In genomic region chr4:185106353-185106752, GRCh38 we compare ENCODE assay signal across 19 cellular contexts. TPM values are rescaled to one million over a fixed set of nuclear protein-coding genes. Genes with fewer than 3 reads are reported as not detected.
DNase-seq lines count a peak whose midpoint lies in the region; ATAC-seq, FAIRE-seq and TF ChIP-seq lines count a peak whose summit lies in the region.
"Had no signal": no experiment of that assay in that cellular context is flagged by ENCODE, and none has a peak within 500 bp of the region (broad histone marks: within the 10 kb centered on the region; RNA-seq: fewer than 3 reads in every experiment).

No MANE protein-coding gene starts in this region.

- H4K20me1 ChIP-seq in HCT116 (ENCODE audit: insufficient read depth) (no peaks in the 10 kb centered on the region), K562 (replicated peaks; ENCODE audit: control insufficient read depth, insufficient read depth, low read length) (no peaks in the 10 kb centered on the region)

- no peaks in the 10 kb centered on the region for H3K79me2 ChIP-seq in HCT116 (ENCODE audit: insufficient read depth, low read length)
- H3K79me2 ChIP-seq in K562 (ENCODE audit: control insufficient read depth, insufficient read depth, low read length) = no peaks in the 10 kb centered on the region

- TF ChIP-seq RAD21 in HCT116 (IDR thresholded peaks at IDR 0.05; ENCODE audit: low read depth) (no peak), K562 (CRISPR knock-in tag; conservative IDR thresholded peaks at IDR 0.05 in 1 of 2, IDR thresholded peaks at IDR 0.05 in 1 of 2) (no peak)

- H3K36me3 ChIP-seq in HCT116 (ENCODE audit: control insufficient read depth in 1 of 2, insufficient read depth in 2 of 2, low read length in 2 of 2) (no peaks in the 10 kb centered on the region), K562 (ENCODE audit: control insufficient read depth, insufficient read depth, low read length) (no peaks in the 10 kb centered on the region), kidney (ENCODE audit: control insufficient read depth in 1 of 2, insufficient read depth in 2 of 2, low read length in 2 of 2) (no peaks in the 10 kb centered on the region)

- in situ Hi-C loops in K562 (cut with MboI) = no loop called here

- WGBS in K562 (ENCODE audit: insufficient coverage, low coverage, missing lambda C conversion rate) = 13% methylated on average over 3 of the region's 3 CpGs

- intact Hi-C loops in HCT116 (cut with micrococcal nuclease) (no loop called here), K562 (cut with micrococcal nuclease) (no loop called here), kidney (cut with DNase I) (no loop called here)

- no peaks in the 10 kb centered on the region for H3K9me2 ChIP-seq in HCT116 (ENCODE audit: insufficient read depth)

- TF ChIP-seq CTCF in HCT116 (IDR thresholded peaks at IDR 0.05 in 2 of 3, conservative IDR thresholded peaks at IDR 0.05 in 1 of 3; ENCODE audit: borderline replicate concordance in 1 of 3, insufficient read depth in 1 of 3, low read depth in 2 of 3, low read length in 2 of 3) = no peak
- no peak for TF ChIP-seq CTCF in K562 (IDR thresholded peaks at IDR 0.05 in 2 of 3, conservative IDR thresholded peaks at IDR 0.05 in 1 of 3; ENCODE audit: insufficient read depth in 2 of 3, low read depth in 1 of 3, low read length in 3 of 3)
- no peak for TF ChIP-seq CTCF in kidney (IDR thresholded peaks at IDR 0.05; ENCODE audit: borderline replicate concordance, extremely low read depth, insufficient read depth)

- BruUV-seq in HCT116 (replicated peaks; lab: Mats Ljungman, UMichigan) (no TSS peak), K562 (replicated peaks; lab: Mats Ljungman, UMichigan) (no TSS peak)

- no peak for DNase-seq in HCT116 (ENCODE audit: low read depth, low spot score)
- no peak for DNase-seq in K562 (ENCODE audit: extremely low read depth in 1 of 4, low spot score in 3 of 4)
- no peak for DNase-seq in kidney
- DNase-seq in AG08395 (ENCODE audit: low spot score) = no peak
- DNase-seq: ACHN; AML-193; CD4-positive, alpha-beta memory T cell; DMS153; DND-41; EL; HCEC 1CT; HFFc6; KG1 had no signal

- no peak for ATAC-seq in HCT116
- peak; percentile 52; the same call in 1 of the 3 replicates for ATAC-seq in K562
- ATAC-seq in SK-N-SH treated with all-trans-retinoic acid at 6 μM for 48 hours = no peak
- no peak for ATAC-seq in activated CD4-positive, CD25-positive, alpha-beta regulatory T cell treated with anti-CD3 and anti-CD28 coated beads, Interleukin-2, amount 50 U/mL, for 24 hours
- ATAC-seq: GM12878 had no signal

- H3K9ac ChIP-seq in HCT116 (ENCODE audit: low read length) (no peak overlapping the region), K562 (ENCODE audit: insufficient read depth in 1 of 2, low read depth in 2 of 2, low read length in 2 of 2) (no peak overlapping the region), kidney (ENCODE audit: low read length in 2 of 2) (no peak overlapping the region)

- H3K4me3 ChIP-seq in HCT116 (replicated peaks in 1 of 2; ENCODE audit: low read depth in 1 of 2, low read length in 2 of 2) (no peak overlapping the region), K562 (no peak overlapping the region), kidney (ENCODE audit: low read length in 2 of 2) (no peak overlapping the region)
- H3K4me3 ChIP-seq: GM12878 had no signal

- POLR2A ChIA-PET in HCT116 (lab: Charles Lee) (no interaction called here), K562 (lab: Yijun Ruan, JAX) (interaction anchor here (0.6 kb wide), 1 partner anchor 165 kb away, joined by 3 read pairs; no protein-coding TSS in a partner anchor)

- H3K4me2 ChIP-seq in HCT116 (ENCODE audit: low read length) (no peak overlapping the region), K562 (ENCODE audit: insufficient read depth, low read length) (no peak overlapping the region)

- H2AFZ ChIP-seq in HCT116 (ENCODE audit: low read depth, low read length, poor library complexity, severe bottlenecking) = peak overlapping the region; percentile 32
- H2AFZ ChIP-seq in K562 (ENCODE audit: low read depth, low read length) = no peak overlapping the region

- H3K9me3 ChIP-seq in HCT116 (ENCODE audit: control insufficient read depth in 1 of 2, insufficient read depth in 1 of 2, low read depth in 1 of 2, low read length in 2 of 2) = 0 out of 4 replicates have a peak, but pooled peaks cover 0 to 4% of the 10 kb centered on the region in 2 experiments
- H3K9me3 ChIP-seq in K562 (replicated peaks; ENCODE audit: control insufficient read depth, insufficient read depth, low read depth, low read length) = no peaks in the 10 kb centered on the region
- no peaks in the 10 kb centered on the region for H3K9me3 ChIP-seq in kidney (ENCODE audit: control insufficient read depth in 1 of 2, low read length in 2 of 2)

- H3K27me3 ChIP-seq in HCT116 (ENCODE audit: insufficient read depth, low read length) = no peaks in the 10 kb centered on the region
- peaks cover 11 to 25% of the 10 kb centered on the region in 2 experiments for H3K27me3 ChIP-seq in K562 (ENCODE audit: control insufficient read depth in 2 of 2, insufficient read depth in 2 of 2, low read length in 2 of 2)

- TF ChIP-seq POLR2A in HCT116 (IDR thresholded peaks at IDR 0.05; ENCODE audit: borderline replicate concordance, extremely low read depth, insufficient read depth, insufficient read length) (no peak), K562 (conservative IDR thresholded peaks at IDR 0.05) (no peak)

- H3K4me1 ChIP-seq in HCT116 (ENCODE audit: control insufficient read depth in 1 of 2, insufficient read depth in 2 of 2, low read length in 2 of 2) (peaks cover 11 to 33% of the 10 kb centered on the region in 2 experiments), K562 (replicated peaks in 1 of 2; ENCODE audit: control insufficient read depth in 2 of 2, insufficient read depth in 2 of 2, low read length in 2 of 2) (no peaks in the 10 kb centered on the region; a peak in 1 of 5 replicates), kidney (ENCODE audit: control insufficient read depth in 1 of 2, insufficient read depth in 1 of 2, low read depth in 1 of 2, low read length in 2 of 2) (peaks cover 5 to 20% of the 10 kb centered on the region in 2 donors)

- H3K9me1 ChIP-seq in K562 (ENCODE audit: control insufficient read depth, insufficient read depth, low read length) = no peaks in the 10 kb centered on the region

- H3K27ac ChIP-seq in HCT116 (ENCODE audit: low read depth, low read length) (no peak overlapping the region), K562 (ENCODE audit: extremely low read depth, low read depth, low read length) (no peak overlapping the region), kidney (ENCODE audit: low read depth in 2 of 2, low read length in 2 of 2) (peak overlapping the region; percentile 33 to 55)
- H3K27ac ChIP-seq: C4-2B, HL-60 had no signal

- no peak for FAIRE-seq in K562 (lab: Jason Lieb, UNC)
- FAIRE-seq in kidney (lab: Jason Lieb, UNC) = no peak
- FAIRE-seq: A204.1, GM12878 had no signal

- no peak for TF ChIP-seq EP300 in K562 (IDR thresholded peaks at IDR 0.05; ENCODE audit: low read length)

- CTCF ChIA-PET in HCT116 (lab: Charles Lee) = interaction anchor here (0.7 to 3.5 kb wide), 3 partner anchors 10 to 101 kb away, joined by 3 to 21 read pairs (median 3); no protein-coding TSS in a partner anchor
- CTCF ChIA-PET in K562 (lab: Yijun Ruan, JAX; ENCODE audit: low intra/inter-chr PET ratio) = no interaction called here

- RAD21 ChIA-PET in HCT116 (lab: Charles Lee; ENCODE audit: low non-redundant PET in 1 of 2, low total read pairs in 2 of 2, uncharacterized antibody in 2 of 2, unreplicated experiment in 2 of 2) = no interaction called here

TF ChIP-seq in HCT116, 20 proteins besides CTCF, POLR2A, EP300 and RAD21:
- no peak for TF ChIP-seq EZH2phosphoT487 (IDR thresholded peaks at IDR 0.05; ENCODE audit: borderline replicate concordance)
- TF ChIP-seq SP1 (IDR thresholded peaks at IDR 0.05; ENCODE audit: low read depth) = no peak
TF ChIP-seq in HCT116: peak in this region for 0.

TF ChIP-seq in K562, 482 proteins besides CTCF, POLR2A, EP300 and RAD21:
- TF ChIP-seq ZNF24 (IDR thresholded peaks at IDR 0.05) = no peak
- TF ChIP-seq MCM7 (IDR thresholded peaks at IDR 0.05) = no peak
- TF ChIP-seq HDAC2 (IDR thresholded peaks at IDR 0.05) = no peak
- TF ChIP-seq NFE2 (IDR thresholded peaks at IDR 0.05; ENCODE audit: low read depth) = no peak
- no peak for TF ChIP-seq ZNF274 (IDR thresholded peaks at IDR 0.05; ENCODE audit: borderline replicate concordance, low read depth, low read length)
- TF ChIP-seq NR2C1 (IDR thresholded peaks at IDR 0.05) = no peak
- no peak for TF ChIP-seq NR2C1 (tag; IDR thresholded peaks at IDR 0.05)

TF ChIP-seq in SK-N-SH treated with all-trans-retinoic acid at 6 μM for 48 hours, 23 proteins besides CTCF, POLR2A, EP300 and RAD21 (continues in another document):
- TF ChIP-seq ESRRG (CRISPR knock-in tag; IDR thresholded peaks at IDR 0.05) (no peak), SNAI2 (CRISPR knock-in tag; IDR thresholded peaks at IDR 0.05) (no peak), PPARA (CRISPR knock-in tag; IDR thresholded peaks at IDR 0.05; ENCODE audit: borderline replicate concordance) (no peak)

RNA-seq across cellular contexts. Expression of gene SLC25A4, which starts 36.7 kb away (rescaled TPM):
- 27.9 TPM for total RNA-seq in HCT116 (2021; ENCODE audit: unreplicated experiment)
- polyA plus RNA-seq in HCT116 (2012) = 29.4 and 34.0 TPM in 2 replicates
- 11.5 and 23.4 TPM in 2 replicates for total RNA-seq in K562 (2011; cell fraction: chromatin; rRNA removed; ENCODE audit: low replicate concordance)
- 18.2 and 20.8 TPM in 2 replicates for total RNA-seq in K562 (2011; cell fraction: nucleolus; rRNA removed)
- total RNA-seq in K562 (2011; cell fraction: nucleoplasm; rRNA removed) = 18.3 and 19.0 TPM in 2 replicates
- 18.2 and 24.5 TPM in 2 replicates for total RNA-seq in K562 (2014; rRNA removed)
- 17.7 and 19.5 TPM in 2 replicates for total RNA-seq in K562 (2014; rRNA removed; fragmentation: Illumina TruSeq; extraction: Trizol)
- 16.9 and 19.6 TPM in 2 replicates for total RNA-seq in K562 (2015; rRNA removed; fragmentation: Illumina TruSeq; extraction: Trizol)
- 28.4 and 30.3 TPM in 2 replicates for total RNA-seq in K562 (2021)
- 28.6 and 29.8 TPM in 2 replicates for polyA plus RNA-seq in K562 (2011; rRNA removed)
- 23.4 and 25.3 TPM in 2 replicates for polyA plus RNA-seq in K562 (2011; cell fraction: cytosol; rRNA removed)
- 33.8 and 41.2 TPM in 2 replicates for polyA plus RNA-seq in K562 (2011; cell fraction: nucleus; rRNA removed)
- polyA plus RNA-seq in K562 (2012) = 29.1 and 29.6 TPM in 2 replicates
- 17.5 and 19.7 TPM in 2 replicates for polyA plus RNA-seq in K562 (2014; fragmentation: Illumina TruSeq; extraction: Trizol)
- polyA plus RNA-seq in K562 (2014; fragmentation: Nextera tagmentation; extraction: Ambion mirVana) = 10 to 100 TPM in 1 of 2 experiments, 1 to 10 TPM in 1; 8.3 to 13.6 TPM
- 25.5 and 27.4 TPM in 2 replicates for polyA plus RNA-seq in K562 (2014; rRNA removed)
- polyA minus RNA-seq in K562 (2011; rRNA and poly(A)+ RNA removed) = 12.5 and 13.2 TPM in 2 replicates
- 12.5 and 14.7 TPM in 2 replicates for polyA minus RNA-seq in K562 (2011; cell fraction: cytosol; rRNA and poly(A)+ RNA removed)
- polyA minus RNA-seq in K562 (2011; cell fraction: nucleus; rRNA and poly(A)+ RNA removed) = 10.0 and 15.6 TPM in 2 replicates
- 41.2 TPM for total RNA-seq in kidney
- 148 TPM for polyA plus RNA-seq in kidney (ENCODE audit: insufficient read depth, low read depth, low replicate concordance)

Comparison
In these comparisons a context has a peak if more than half of its experiments do, and no peak if none do; other contexts are left out.
1. H3K27ac ChIP-seq: peak in kidney (2 of 2); none in HCT116 (single experiment) and K562 (single experiment).